ENCODE assay signal across 7 cellular contexts in genomic region chr9:120580591-120580896, GRCh38. TPM values are rescaled to one million over a fixed set of nuclear protein-coding genes. Genes with fewer than 3 reads are reported as not detected.
DNase-seq lines count a peak whose midpoint lies in the region; ATAC-seq and TF ChIP-seq lines count a peak whose summit lies in the region.

No MANE protein-coding gene starts in this region.

- H3K27me3 ChIP-seq in fibroblast of lung (ENCODE audit: control insufficient read depth, insufficient read depth, low read length): no peaks in the 10 kb centered on the region

- peak overlapping the region; percentile 15 for H3K4me2 ChIP-seq in fibroblast of lung (ENCODE audit: extremely low read depth, insufficient read depth, low read length)

- H3K4me1 Mint-ChIP-seq in T-helper 17 cell: peaks cover 31% of the 10 kb centered on the region

- H4K20me1 ChIP-seq in fibroblast of lung (ENCODE audit: control insufficient read depth, extremely low read depth, insufficient read depth, low read length): no peaks in the 10 kb centered on the region

- H3K27me3 Mint-ChIP-seq in T-helper 17 cell: no peaks in the 10 kb centered on the region

- DNase-seq in HFF-Myc (ENCODE audit: extremely low read depth, low read depth): no peak
- no peak for DNase-seq in T-helper 17 cell
- DNase-seq in fibroblast of lung (ENCODE audit: low read depth in 2 of 2): no peak
- peak; percentile 33 for DNase-seq in stimulated activated CD8-positive, alpha-beta memory T cell treated with anti-CD3 and anti-CD28 coated beads, Interleukin-4, amount 100 ng/mL, for 48 hours
- no peak for DNase-seq in NCI-H748 (lab: John Stamatoyannopoulos, UW; ENCODE audit: unreplicated experiment)
- DNase-seq in NCI-H82 (lab: John Stamatoyannopoulos, UW): no peak

- peak overlapping the region; percentile 68 for H3K27ac ChIP-seq in fibroblast of lung (ENCODE audit: insufficient read depth, low read length)

- no peaks in the 10 kb centered on the region for H3K9me3 ChIP-seq in T-helper 17 cell (ENCODE audit: control insufficient read depth, low read length, poor library complexity, severe bottlenecking)
- no peaks in the 10 kb centered on the region for H3K9me3 ChIP-seq in fibroblast of lung (ENCODE audit: control insufficient read depth, insufficient read depth, low read depth, low read length)

- no peak overlapping the region for H3K9ac ChIP-seq in fibroblast of lung (ENCODE audit: insufficient read depth, low read length)

- peaks cover 3% of the 10 kb centered on the region for H3K4me1 ChIP-seq in fibroblast of lung (ENCODE audit: control insufficient read depth, extremely low read depth, insufficient read depth, low read length)

- peaks cover 28% of the 10 kb centered on the region for H3K79me2 ChIP-seq in fibroblast of lung (ENCODE audit: control insufficient read depth, insufficient read depth, low read length)

- H2AFZ ChIP-seq in fibroblast of lung (ENCODE audit: low read length): peak overlapping the region; percentile 99

- no peaks in the 10 kb centered on the region for H3K36me3 ChIP-seq in fibroblast of lung (ENCODE audit: control insufficient read depth, insufficient read depth, low read length)

- H3K27ac Mint-ChIP-seq in T-helper 17 cell: peak overlapping the region; percentile 97

- ATAC-seq in T-helper 17 cell (no peak), GM18873 (IDR thresholded peaks at IDR 0.05; ENCODE audit: low FRiP score, unreplicated experiment) (no peak)

- H3K4me3 ChIP-seq in HFF-Myc (replicated peaks; ENCODE audit: low read depth, low read length) (peak overlapping the region; percentile 98), fibroblast of lung (replicated peaks in 1 of 4; ENCODE audit: control extremely low read depth in 1 of 4, insufficient read depth in 1 of 4, low read depth in 3 of 4, low read length in 4 of 4) (peak overlapping the region in 3 of 4 experiments; percentile 27 to 99 (median 33))

- H3K4me3 Mint-ChIP-seq in T-helper 17 cell: peak overlapping the region; percentile 94

- no peak for TF ChIP-seq CTCF in HFF-Myc (IDR thresholded peaks at IDR 0.05; ENCODE audit: low read depth, low read length, missing control alignments)
- no peak for TF ChIP-seq CTCF in fibroblast of lung (conservative IDR thresholded peaks at IDR 0.05 in 1 of 2, IDR thresholded peaks at IDR 0.05 in 1 of 2; ENCODE audit: low read depth in 1 of 2, low read length in 2 of 2)

- H3K36me3 Mint-ChIP-seq in T-helper 17 cell (ENCODE audit: low read depth): no peaks in the 10 kb centered on the region

RNA-seq across cellular contexts. Expression of gene CDK5RAP2, which starts 0.6 kb away (rescaled TPM):
- 10 to 100 TPM; 59.5 to 68.1 TPM for total RNA-seq in T-helper 17 cell
- total RNA-seq in fibroblast of lung: 40.8 and 48.6 TPM in 2 replicates
- polyA plus RNA-seq in fibroblast of lung: 17.7 and 38.4 TPM in 2 replicates
- 16.1 and 27.6 TPM in 2 replicates for polyA plus RNA-seq in fibroblast of lung (2012)
- polyA minus RNA-seq in fibroblast of lung (ENCODE audit: low replicate concordance): 11.5 and 39.2 TPM in 2 replicates
